ENCODE assay signal across 19 cellular contexts in the genomic region with DNA sequence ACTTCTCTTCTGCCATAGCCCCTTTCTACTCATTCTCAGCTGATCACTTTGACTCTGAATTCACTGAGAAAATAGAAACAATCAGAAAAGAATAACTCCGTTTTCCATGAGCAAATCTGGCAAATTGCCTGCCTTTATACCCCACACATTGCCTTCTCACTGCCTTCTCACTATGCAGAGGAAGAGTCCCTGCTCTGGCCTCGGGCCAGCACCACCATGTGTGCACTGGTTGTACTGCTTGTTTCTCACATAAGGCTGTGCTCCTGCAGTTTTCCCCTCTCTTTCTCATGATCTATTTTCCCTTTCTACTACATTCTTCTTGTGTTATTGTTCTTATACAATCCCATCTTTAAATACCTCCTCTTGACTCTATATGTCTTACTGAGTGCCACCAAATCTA. TPM values are rescaled to one million over a fixed set of nuclear protein-coding genes. Genes with fewer than 3 reads are reported as not detected.
DNase-seq lines count a peak whose midpoint lies in the region; ATAC-seq and TF ChIP-seq lines count a peak whose summit lies in the region.
"Had no signal": no experiment of that assay in that cellular context is flagged by ENCODE, and none has a peak within 500 bp of the region (broad histone marks: within the 10 kb centered on the region; RNA-seq: fewer than 3 reads in every experiment).

No MANE protein-coding gene starts in this region.

- TF ChIP-seq CTCF in cardiac muscle cell (IDR thresholded peaks at IDR 0.05; ENCODE audit: low read depth, low read length) (no peak), right atrium auricular region (IDR thresholded peaks at IDR 0.05) (no peak)

- H3K9me3 ChIP-seq in cardiac muscle cell (ENCODE audit: low read depth) (no peaks in the 10 kb centered on the region), right atrium auricular region (no peaks in the 10 kb centered on the region)
- H3K9me3 ChIP-seq: body of pancreas had no signal

- no peaks in the 10 kb centered on the region for H3K36me3 ChIP-seq in cardiac muscle cell
- no peaks in the 10 kb centered on the region for H3K36me3 ChIP-seq in right atrium auricular region

- no peak overlapping the region for H3K4me3 ChIP-seq in cardiac muscle cell
- H3K4me3 ChIP-seq in right atrium auricular region, result no peak overlapping the region
- H3K4me3 ChIP-seq: body of pancreas had no signal

- ATAC-seq in GM18520 (IDR thresholded peaks at IDR 0.05; ENCODE audit: unreplicated experiment), result no peak
- ATAC-seq: body of pancreas had no signal

- H3K27me3 ChIP-seq in cardiac muscle cell (no peaks in the 10 kb centered on the region), right atrium auricular region (no peaks in the 10 kb centered on the region)
- H3K27me3 ChIP-seq: body of pancreas had no signal

- peaks cover 25% of the 10 kb centered on the region for H3K4me1 ChIP-seq in cardiac muscle cell (ENCODE audit: low read depth)
- peaks cover 0 to 39% of the 10 kb centered on the region in 2 donors for H3K4me1 ChIP-seq in right atrium auricular region

- H3K27ac ChIP-seq in cardiac muscle cell (no peak overlapping the region), right atrium auricular region (no peak overlapping the region)
- H3K27ac ChIP-seq: body of pancreas had no signal

- DNase-seq in cardiac muscle cell (ENCODE audit: low read depth in 1 of 2, low spot score in 1 of 2) (peak; percentile 32 to 43), right atrium auricular region (ENCODE audit: low spot score) (no peak), RPMI8226 (peak; percentile 16), epidermal melanocyte (ENCODE audit: insufficient read length, low spot score) (peak; percentile 29), renal cortical epithelial cell (ENCODE audit: low read depth) (peak; percentile 52), NCI-H1436 treated with DMSO at 0.1 percent for 48 hours (lab: John Stamatoyannopoulos, UW) (no peak)
- no peak for DNase-seq in effector CD4-positive, alpha-beta T cell
- DNase-seq: activated naive CD4-positive, alpha-beta T cell; Calu3; effector memory CD4-positive, alpha-beta T cell; HCEC 1CT; KBM-7; NCI-H146; NCI-H774; SIG-M5 had no signal

RNA-seq across cellular contexts. Expression of gene HMGCS2, which starts 2.3 kb away (rescaled TPM):
- total RNA-seq in cardiac muscle cell, result not detected in 2 replicates
- 0.15 TPM in 1 of 2 replicates, not detected in the other for polyA plus RNA-seq in cardiac muscle cell
- total RNA-seq in right atrium auricular region, result 10 to 100 TPM; 12.4 to 43.8 TPM
- not detected in 2 replicates for total RNA-seq in renal cortical epithelial cell
- total RNA-seq: Calu3, osteocyte had no signal

RNA-seq across cellular contexts. Expression of gene REG4, which starts 40.2 kb away (rescaled TPM):
- not detected in 2 replicates for total RNA-seq in cardiac muscle cell
- not detected in 2 replicates for polyA plus RNA-seq in cardiac muscle cell
- total RNA-seq in right atrium auricular region, result not detected
- total RNA-seq in renal cortical epithelial cell, result not detected in 2 replicates
- total RNA-seq: Calu3, osteocyte, subcutaneous adipose tissue had no signal

RNA-seq across cellular contexts. Expression of gene PHGDH, which starts 59.3 kb away (rescaled TPM):
- total RNA-seq in cardiac muscle cell (71.5 and 86.9 TPM in 2 replicates), right atrium auricular region (10 to 100 TPM; 23.5 to 29.4 TPM), renal cortical epithelial cell (24.7 and 33.1 TPM in 2 replicates)
- polyA plus RNA-seq in cardiac muscle cell, result 89.8 and 124 TPM in 2 replicates

Comparison
In these comparisons a context has a peak if more than half of its experiments do, and no peak if none do; other contexts are left out.
1. DNase-seq: peak in cardiac muscle cell (2 of 2), RPMI8226 (single experiment), epidermal melanocyte (single experiment) and renal cortical epithelial cell (single experiment); none in right atrium auricular region (single experiment), effector CD4-positive, alpha-beta T cell (single experiment) and NCI-H1436 treated with DMSO at 0.1 percent for 48 hours (single experiment).
2. RNA of gene HMGCS2, which starts 2.3 kb away (total RNA-seq): 12.4 to 43.8 TPM in right atrium auricular region; not detected in cardiac muscle cell and not detected in renal cortical epithelial cell; every median in the first group is over 10 times any median in the second.